In the genomic region with DNA sequence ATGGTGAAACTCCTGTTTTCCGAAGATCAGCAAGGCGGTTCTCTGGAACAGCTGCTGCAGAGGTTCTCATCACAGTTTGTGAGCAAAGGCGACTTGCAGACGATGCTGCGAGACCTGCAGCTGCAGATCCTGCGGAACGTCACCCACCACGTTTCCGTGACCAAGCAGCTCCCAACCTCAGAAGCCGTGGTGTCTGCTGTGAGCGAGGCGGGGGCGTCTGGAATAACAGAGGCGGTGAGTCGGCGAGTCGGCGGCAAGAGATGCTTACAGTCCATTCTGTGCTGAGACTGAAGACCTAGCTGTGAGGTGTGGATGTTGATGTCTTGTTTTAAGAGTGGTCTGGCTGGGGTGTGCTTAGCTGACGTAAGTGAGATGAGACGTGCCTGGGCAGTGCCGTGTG, we compare ENCODE assay signal across 19 cellular contexts.
"Had no signal": no experiment of that assay in that cellular context is flagged by ENCODE, and none has a peak within 500 bp of the region (broad histone marks: within the 10 kb centered on the region; RNA-seq: fewer than 3 reads in every experiment).

No MANE protein-coding gene starts in this region.

- H3K4me3 ChIP-seq: colonic mucosa, dorsolateral prefrontal cortex, gastroesophageal sphincter, lower lobe of right lung, mucosa of descending colon, psoas muscle, right atrium auricular region, thyroid gland had no signal

- H3K27me3 Mint-ChIP-seq: activated naive CD8-positive, alpha-beta T cell treated with anti-CD3 and anti-CD28 coated beads, Interleukin-2, amount 10 ng/mL, durations not matched to agents 7 days and 5 days; activated T-helper 17 cell treated with anti-CD3 and anti-CD28 coated beads, Interleukin-2, amount 50 U/mL, for 72 hours; stimulated activated naive CD8-positive, alpha-beta T cell treated with anti-CD3 and anti-CD28 coated beads, Interleukin-15, Interleukin-2, amounts not matched to agents 100 ng/mL and 50 ng/mL, for 24 hours had no signal

- H3K4me1 ChIP-seq: colonic mucosa, lower lobe of right lung, psoas muscle, right atrium auricular region, thyroid gland had no signal

- H3K9me3 ChIP-seq: colonic mucosa, gastroesophageal sphincter, lower lobe of right lung, mucosa of descending colon, psoas muscle, right atrium auricular region, thyroid gland had no signal

- H3K27me3 ChIP-seq: colonic mucosa, dorsolateral prefrontal cortex, gastroesophageal sphincter, right atrium auricular region, thyroid gland had no signal

- ATAC-seq: activated T-helper 17 cell treated with anti-CD3 and anti-CD28 coated beads, Interleukin-2, amount 50 U/mL, for 72 hours; gastroesophageal sphincter; left lobe of liver; mucosa of descending colon; psoas muscle had no signal

- H3K4me3 Mint-ChIP-seq: activated naive CD8-positive, alpha-beta T cell treated with anti-CD3 and anti-CD28 coated beads, Interleukin-2, amount 10 ng/mL, durations not matched to agents 7 days and 5 days; activated T-helper 17 cell treated with anti-CD3 and anti-CD28 coated beads, Interleukin-2, amount 50 U/mL, for 72 hours; stimulated activated naive CD8-positive, alpha-beta T cell treated with anti-CD3 and anti-CD28 coated beads, Interleukin-15, Interleukin-2, amounts not matched to agents 100 ng/mL and 50 ng/mL, for 24 hours had no signal

- DNase-seq: activated naive CD4-positive, alpha-beta T cell; activated naive CD8-positive, alpha-beta T cell treated with anti-CD3 and anti-CD28 coated beads, Interleukin-2, amount 10 ng/mL, durations not matched to agents 7 days and 5 days; activated T-cell treated with anti-CD3 and anti-CD28 coated beads, Interleukin-2, amount 50 U/mL, for 1 hour; amniotic stem cell; colonic mucosa; lower lobe of right lung; mesendoderm; mucosa of descending colon; psoas muscle; substantia nigra; T-helper 1 cell; T-helper 9 cell; thyroid gland had no signal

- H3K9me3 Mint-ChIP-seq: activated naive CD8-positive, alpha-beta T cell treated with anti-CD3 and anti-CD28 coated beads, Interleukin-2, amount 10 ng/mL, durations not matched to agents 7 days and 5 days; activated T-helper 17 cell treated with anti-CD3 and anti-CD28 coated beads, Interleukin-2, amount 50 U/mL, for 72 hours; stimulated activated naive CD8-positive, alpha-beta T cell treated with anti-CD3 and anti-CD28 coated beads, Interleukin-15, Interleukin-2, amounts not matched to agents 100 ng/mL and 50 ng/mL, for 24 hours had no signal

- H3K27ac Mint-ChIP-seq: activated naive CD8-positive, alpha-beta T cell treated with anti-CD3 and anti-CD28 coated beads, Interleukin-2, amount 10 ng/mL, durations not matched to agents 7 days and 5 days; activated T-helper 17 cell treated with anti-CD3 and anti-CD28 coated beads, Interleukin-2, amount 50 U/mL, for 72 hours; stimulated activated naive CD8-positive, alpha-beta T cell treated with anti-CD3 and anti-CD28 coated beads, Interleukin-15, Interleukin-2, amounts not matched to agents 100 ng/mL and 50 ng/mL, for 24 hours had no signal

- H3K27ac ChIP-seq: colonic mucosa, lower lobe of right lung, psoas muscle, right atrium auricular region, thyroid gland had no signal

- H3K4me1 Mint-ChIP-seq: activated naive CD8-positive, alpha-beta T cell treated with anti-CD3 and anti-CD28 coated beads, Interleukin-2, amount 10 ng/mL, durations not matched to agents 7 days and 5 days; activated T-helper 17 cell treated with anti-CD3 and anti-CD28 coated beads, Interleukin-2, amount 50 U/mL, for 72 hours had no signal
